Comparison of ENCODE assay signal across 9 cellular contexts in the genomic region with DNA sequence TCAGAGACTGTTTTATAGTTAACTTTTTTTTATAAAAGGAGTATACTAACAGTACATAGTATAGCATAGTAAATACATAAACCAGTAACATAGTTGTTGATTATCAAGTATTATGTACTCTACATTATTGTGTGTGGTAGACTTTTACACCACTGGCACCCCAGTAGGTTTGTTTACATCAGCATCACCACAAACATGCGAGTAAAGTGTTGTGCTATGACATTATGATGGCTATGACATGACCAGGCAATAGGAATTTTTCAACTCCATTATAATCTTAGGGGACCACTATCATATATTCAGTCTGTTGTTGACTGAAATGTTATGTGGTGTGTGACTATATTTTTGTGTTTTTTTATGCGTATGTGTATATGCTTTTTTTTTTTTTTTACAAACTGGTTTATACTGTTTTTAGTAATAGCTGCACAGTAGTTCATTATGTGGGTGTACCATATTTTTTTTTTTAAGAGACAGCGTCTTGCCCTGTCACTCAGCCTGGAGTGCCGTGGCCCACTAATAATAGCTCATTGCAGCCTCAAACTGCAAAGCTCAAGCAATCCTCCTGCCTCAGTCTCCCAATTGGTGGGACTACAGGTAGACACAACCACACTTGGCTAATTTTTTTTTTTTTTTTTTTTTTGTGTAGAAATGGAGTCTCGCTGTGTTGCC. TPM values are rescaled to one million over a fixed set of nuclear protein-coding genes. Genes with fewer than 3 reads are reported as not detected.
A peak's percentile ranks its signal among the peaks of the same experiment; 100 is the strongest.
DNase-seq lines count a peak whose midpoint lies in the region; ATAC-seq, FAIRE-seq and TF ChIP-seq lines count a peak whose summit lies in the region.
"Had no signal": no experiment of that assay in that cellular context is flagged by ENCODE, and none has a peak within 500 bp of the region (broad histone marks: within the 10 kb centered on the region; RNA-seq: fewer than 3 reads in every experiment).

No MANE protein-coding gene starts in this region.

- H3K27me3 Mint-ChIP-seq in T-helper 17 cell: no peaks in the 10 kb centered on the region

- no peak overlapping the region for H3K27ac ChIP-seq in testis

- H3K36me3 ChIP-seq in HAP-1 (replicated peaks) (peaks cover 10% of the 10 kb centered on the region), skeletal muscle satellite cell (ENCODE audit: insufficient read depth, low read length) (peaks cover 16% of the 10 kb centered on the region), testis (ENCODE audit: low read depth, missing control alignments) (no peaks in the 10 kb centered on the region)

- intact Hi-C loops in testis (cut with DNase I; ENCODE audit: low total_unique reads): no loop called here

- no peak for ATAC-seq in T-helper 17 cell
- ATAC-seq in GM21529 (IDR thresholded peaks at IDR 0.05; ENCODE audit: unreplicated experiment): no peak

- TF ChIP-seq POLR2A in testis (IDR thresholded peaks at IDR 0.05) (no peak), GM12891 (IDR thresholded peaks at IDR 0.05; ENCODE audit: low read depth, low read length) (no peak)

- H3K36me3 Mint-ChIP-seq in T-helper 17 cell (ENCODE audit: low read depth): no peaks in the 10 kb centered on the region

- H3K9ac ChIP-seq in skeletal muscle satellite cell (ENCODE audit: low read depth, low read length): peak overlapping the region; percentile 97

- H3K27ac Mint-ChIP-seq in T-helper 17 cell: peak overlapping the region; percentile 86

- peak overlapping the region; percentile 92 for H3K4me2 ChIP-seq in skeletal muscle satellite cell (ENCODE audit: low read length)

- 67 to 71% methylated on average over 5 of the region's 5 CpGs for WGBS in testis, 2 donors

- DNase-seq in HAP-1 (ENCODE audit: low spot score in 2 of 2) (no peak), T-helper 17 cell (no peak), fibroblast of peridontal ligament (ENCODE audit: extremely low read depth) (peak; percentile 23), GM20000 (ENCODE audit: low spot score) (no peak), testis (no peak), GM12891 (ENCODE audit: insufficient read length, low spot score) (no peak)
- DNase-seq: T1000 had no signal

- peak overlapping the region; percentile 61 for H3K4me3 Mint-ChIP-seq in T-helper 17 cell

- H3K4me3 ChIP-seq in HAP-1: peak overlapping the region; percentile 90
- peak overlapping the region; percentile 98 for H3K4me3 ChIP-seq in skeletal muscle satellite cell (ENCODE audit: low read length)
- H3K4me3 ChIP-seq in testis: peak overlapping the region in 1 of 2 donors; percentile 90

- no peaks in the 10 kb centered on the region for H3K27me3 ChIP-seq in HAP-1 (ENCODE audit: low read depth)
- H3K27me3 ChIP-seq in skeletal muscle satellite cell (ENCODE audit: control insufficient read depth, insufficient read depth, low read length): no peaks in the 10 kb centered on the region
- no peaks in the 10 kb centered on the region for H3K27me3 ChIP-seq in testis

- TF ChIP-seq CTCF in GM20000 (IDR thresholded peaks at IDR 0.05; ENCODE audit: extremely low read depth, missing control alignments): no peak
- no peak for TF ChIP-seq CTCF in testis (IDR thresholded peaks at IDR 0.05)

- H3K4me1 ChIP-seq in HAP-1: peaks cover 8% of the 10 kb centered on the region
- H3K4me1 ChIP-seq in skeletal muscle satellite cell (ENCODE audit: control insufficient read depth, insufficient read depth, low read length): peaks cover 16% of the 10 kb centered on the region
- H3K4me1 ChIP-seq in testis: peaks cover 16% of the 10 kb centered on the region

- in situ Hi-C loops in HAP-1 (cut with MboI; ENCODE audit: low sequenced_read_pairs): no loop called here

- no peak for FAIRE-seq in GM12891 (lab: Jason Lieb, UNC)

- H3K4me1 Mint-ChIP-seq in T-helper 17 cell: peaks cover 23% of the 10 kb centered on the region

- H3K9me3 ChIP-seq in HAP-1 (no peaks in the 10 kb centered on the region), T-helper 17 cell (ENCODE audit: control insufficient read depth, low read length, poor library complexity, severe bottlenecking) (no peaks in the 10 kb centered on the region), skeletal muscle satellite cell (replicated peaks; ENCODE audit: low read length) (no peaks in the 10 kb centered on the region), testis (no peaks in the 10 kb centered on the region)

TF ChIP-seq in GM12891, 5 proteins besides CTCF, POLR2A, EP300 and RAD21:
- TF ChIP-seq SPI1 (IDR thresholded peaks at IDR 0.05; ENCODE audit: low read depth, low read length) (no peak), PAX5 (IDR thresholded peaks at IDR 0.05; ENCODE audit: insufficient read depth, low read length, severe bottlenecking) (no peak), POU2F2 (IDR thresholded peaks at IDR 0.05; ENCODE audit: low read depth, low read length) (no peak), POLR2AphosphoS5 (IDR thresholded peaks at IDR 0.05; ENCODE audit: low read depth, low read length) (no peak), TAF1 (IDR thresholded peaks at IDR 0.05; ENCODE audit: low read depth, low read length) (no peak)

RNA-seq across cellular contexts. Expression of a gene that starts 1.9 kb away (rescaled TPM):
- 10 to 100 TPM; 54.6 to 61.2 TPM for total RNA-seq in T-helper 17 cell
- 31.4 and 33.4 TPM in 2 replicates for total RNA-seq in skeletal muscle satellite cell (2012; rRNA removed)
- 10 to 100 TPM; 79.3 to 94.7 TPM for total RNA-seq in testis
- 31.0 TPM for polyA plus RNA-seq in testis (ENCODE audit: insufficient read depth, low read depth, low replicate concordance)
- polyA plus RNA-seq in GM12891 (2012; ENCODE audit: low read depth, missing spikeins): 7.5 TPM
